In genomic region chr4:24547979-24548378, GRCh38 we compare ENCODE assay signal across 29 cellular contexts. TPM values are rescaled to one million over a fixed set of nuclear protein-coding genes. Genes with fewer than 3 reads are reported as not detected.
DNase-seq lines count a peak whose midpoint lies in the region; FAIRE-seq and TF ChIP-seq lines count a peak whose summit lies in the region.
"Had no signal": no experiment of that assay in that cellular context is flagged by ENCODE, and none has a peak within 500 bp of the region (broad histone marks: within the 10 kb centered on the region; RNA-seq: fewer than 3 reads in every experiment).

No MANE protein-coding gene starts in this region.

- no peak overlapping the region for H2AFZ ChIP-seq in astrocyte (ENCODE audit: low read depth, low read length)

- no peak overlapping the region for H3K4me3 Mint-ChIP-seq in astrocyte (ENCODE audit: unreplicated experiment)
- H3K4me3 Mint-ChIP-seq: CD8-positive, alpha-beta T cell had no signal

- H3K9me3 ChIP-seq in HEK293 (ENCODE audit: control insufficient read depth, insufficient read depth, low read depth, low read length) (no peaks in the 10 kb centered on the region), astrocyte (ENCODE audit: insufficient read depth, low read depth, low read length) (no peaks in the 10 kb centered on the region), right atrium auricular region (no peaks in the 10 kb centered on the region)
- H3K9me3 ChIP-seq: Caco-2, HAP-1, SJSA1 had no signal

- H3K27me3 Mint-ChIP-seq in astrocyte (ENCODE audit: low read depth, unreplicated experiment), result no peaks in the 10 kb centered on the region

- H3K36me3 ChIP-seq in HEK293 (ENCODE audit: control insufficient read depth in 2 of 2, insufficient read depth in 1 of 2, low read length in 2 of 2) (peaks cover 10 to 72% of the 10 kb centered on the region in 2 experiments; a peak in 2 of 3 replicates), astrocyte (ENCODE audit: insufficient read depth, low read length) (peaks cover 23% of the 10 kb centered on the region), right atrium auricular region (peaks cover 6% of the 10 kb centered on the region)

- H3K27ac ChIP-seq in HEK293 (ENCODE audit: extremely low read depth, low read depth, low read length) (no peak overlapping the region), astrocyte (ENCODE audit: low read depth, low read length) (no peak overlapping the region), right atrium auricular region (no peak overlapping the region), RWPE1 (no peak overlapping the region)
- H3K27ac ChIP-seq: HL-60, SJSA1 had no signal

- H3K4me3 ChIP-seq in HEK293 (ENCODE audit: low read depth, low read length), result no peak overlapping the region
- H3K4me3 ChIP-seq in astrocyte (ENCODE audit: insufficient read depth, low read depth, low read length), result no peak overlapping the region
- H3K4me3 ChIP-seq in right atrium auricular region, result no peak overlapping the region
- H3K4me3 ChIP-seq: HAP-1, SJSA1 had no signal

- DNase-seq in astrocyte (ENCODE audit: low read depth) (no peak), glomerular visceral epithelial cell (ENCODE audit: extremely low spot score) (peak; percentile 10), DMS 273 (lab: John Stamatoyannopoulos, UW; ENCODE audit: unreplicated experiment) (no peak), right atrium auricular region (ENCODE audit: low spot score) (no peak), RWPE1 (ENCODE audit: low spot score) (no peak)
- no peak for DNase-seq in activated CD4-positive, alpha-beta T cell treated with anti-CD3 and anti-CD28 coated beads, Interleukin-2, amount 50 U/mL, for 1 hour
- DNase-seq: C1 segment of cervical spinal cord; Caco-2; CD8-positive, alpha-beta T cell; DMS 273 treated with DMSO at 0.1 percent for 48 hours; DMS79 treated with DMSO at 0.1 percent for 48 hours; GOT3; Kasumi-1; MV-4-11; NCI-H1105; NCI-H1436 treated with DMSO at 0.1 percent for 48 hours; NCI-H187 treated with DMSO at 0.1 percent for 48 hours; NCI-H2107; NCI-H446; NCI-H524 treated with DMSO at 0.1 percent for 48 hours; NCI-H774; PC-3; Right ventricle myocardium superior had no signal

- peaks cover 6% of the 10 kb centered on the region; the same call in 1 of the 2 replicates for H3K4me1 ChIP-seq in HEK293 (ENCODE audit: control insufficient read depth, insufficient read depth, low read length)
- no peaks in the 10 kb centered on the region for H3K4me1 ChIP-seq in astrocyte (ENCODE audit: insufficient read depth, low read length)
- H3K4me1 ChIP-seq in right atrium auricular region, result peaks cover 0 to 37% of the 10 kb centered on the region in 2 donors
- H3K4me1 ChIP-seq: Caco-2, SJSA1 had no signal

- TF ChIP-seq CTCF in HEK293 (tag by site-specific recombination; IDR thresholded peaks at IDR 0.05), result no peak
- TF ChIP-seq CTCF in astrocyte (IDR thresholded peaks at IDR 0.05; ENCODE audit: insufficient read depth, low read depth, low read length), result no peak
- no peak for TF ChIP-seq CTCF in right atrium auricular region (IDR thresholded peaks at IDR 0.05)
- TF ChIP-seq CTCF in RWPE1 (conservative IDR thresholded peaks at IDR 0.05; ENCODE audit: low read depth), result no peak

- H3K9me3 Mint-ChIP-seq in astrocyte (ENCODE audit: unreplicated experiment), result no peaks in the 10 kb centered on the region
- H3K9me3 Mint-ChIP-seq: CD8-positive, alpha-beta T cell had no signal

- peaks cover 80% of the 10 kb centered on the region for H4K20me1 ChIP-seq in astrocyte (ENCODE audit: insufficient read depth, low read length)

- POLR2A ChIA-PET in HEK293 (lab: Yijun Ruan, JAX) (no interaction called here), RWPE1 (lab: Yijun Ruan, JAX; ENCODE audit: low non-redundant PET) (no interaction called here)

- H3K27me3 ChIP-seq in astrocyte (ENCODE audit: insufficient read depth, low read length) (no peaks in the 10 kb centered on the region), right atrium auricular region (no peaks in the 10 kb centered on the region)
- H3K27me3 ChIP-seq: SJSA1 had no signal

- FAIRE-seq in astrocyte (lab: Jason Lieb, UNC), result no peak
- FAIRE-seq: GM18507, HepG2 had no signal

- no peak overlapping the region for H3K4me2 ChIP-seq in astrocyte (ENCODE audit: low read length)

- peaks cover 32% of the 10 kb centered on the region for H3K4me1 Mint-ChIP-seq in astrocyte (ENCODE audit: low read depth, unreplicated experiment)

- CTCF ChIA-PET in HEK293 (lab: Yijun Ruan, JAX), result no interaction called here
- CTCF ChIA-PET in RWPE1 (lab: Yijun Ruan, JAX), result no interaction called here

- peaks cover 3% of the 10 kb centered on the region for H3K36me3 Mint-ChIP-seq in astrocyte (ENCODE audit: low read depth, unreplicated experiment)

- H3K27ac Mint-ChIP-seq in astrocyte (ENCODE audit: unreplicated experiment), result peak overlapping the region; percentile 75

- H3K9ac ChIP-seq in astrocyte (ENCODE audit: low read length), result no peak overlapping the region

- H3K79me2 ChIP-seq in astrocyte (ENCODE audit: insufficient read depth, low read length), result peaks cover 95% of the 10 kb centered on the region

TF ChIP-seq in HEK293, 187 proteins besides CTCF, POLR2A, EP300 and RAD21:
- TF ChIP-seq ZNF223 (tag by site-specific recombination; IDR thresholded peaks at IDR 0.05) (no peak), ZNF362 (tag by site-specific recombination; IDR thresholded peaks at IDR 0.05) (peak; percentile 51; the same call in 1 of the 2 replicates)
TF ChIP-seq in HEK293: peak in this region for 1.

RNA-seq across cellular contexts. Expression of gene DHX15, which starts 36.4 kb away (rescaled TPM):
- 116 and 130 TPM in 2 replicates for total RNA-seq in astrocyte
- 10 to 100 TPM; 59.7 to 62.4 TPM for total RNA-seq in right atrium auricular region
